In the genomic region with DNA sequence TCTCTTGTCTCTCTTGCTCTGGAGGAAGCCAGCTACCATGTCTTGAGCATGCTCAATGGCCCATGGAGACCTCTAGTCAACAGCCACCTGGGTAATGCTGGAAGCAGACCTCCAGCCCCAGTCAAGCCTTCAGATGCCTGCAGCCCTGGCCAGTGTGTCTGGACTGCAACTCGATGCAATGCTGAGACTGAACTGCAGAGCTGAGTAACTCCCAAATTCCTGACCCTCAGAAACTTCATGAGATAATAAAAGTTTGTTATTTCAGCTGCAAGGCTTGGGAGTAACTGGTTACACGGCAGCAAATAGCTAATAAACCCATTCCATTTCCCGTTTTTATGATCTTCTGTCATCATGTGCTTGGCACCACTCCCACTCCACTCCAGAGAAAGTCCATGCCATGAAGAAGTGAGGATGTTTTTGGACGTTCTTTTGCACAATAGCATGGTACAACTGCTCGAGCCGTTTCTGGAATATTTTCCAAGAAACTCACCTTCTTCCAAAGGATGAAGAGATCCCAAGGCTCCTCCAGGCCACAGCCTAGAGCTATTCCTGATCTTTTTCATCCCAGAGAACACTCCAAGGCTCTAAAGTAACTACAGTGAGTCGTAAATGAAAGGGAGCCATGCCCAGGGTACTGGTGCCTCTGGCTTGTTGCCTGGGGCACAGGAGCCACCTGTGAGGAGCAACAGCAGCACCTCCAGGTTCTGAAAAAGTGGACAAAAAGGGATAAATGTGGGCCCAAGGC, we compare ENCODE assay signal across 12 cellular contexts.
DNase-seq lines count a peak whose midpoint lies in the region; ATAC-seq and TF ChIP-seq lines count a peak whose summit lies in the region.
"Had no signal": no experiment of that assay in that cellular context is flagged by ENCODE, and none has a peak within 500 bp of the region (broad histone marks: within the 10 kb centered on the region; RNA-seq: fewer than 3 reads in every experiment).

No MANE protein-coding gene starts in this region.

- H3K36me3 ChIP-seq in sigmoid colon = no peaks in the 10 kb centered on the region
- H3K36me3 ChIP-seq: tibial artery had no signal

- peaks cover 35 to 43% (median 42%) of the 10 kb centered on the region in 3 donors for H3K4me1 Mint-ChIP-seq in naive B cell

- H3K9me3 ChIP-seq in sigmoid colon = no peaks in the 10 kb centered on the region
- H3K9me3 ChIP-seq: tibial artery had no signal

- no peaks in the 10 kb centered on the region for H3K36me3 Mint-ChIP-seq in naive B cell

- TF ChIP-seq POLR2A in sigmoid colon (IDR thresholded peaks at IDR 0.05) = no peak

- H3K4me3 ChIP-seq in choroid plexus epithelial cell (ENCODE audit: low read depth, low read length) = no peak overlapping the region
- no peak overlapping the region for H3K4me3 ChIP-seq in sigmoid colon
- H3K4me3 ChIP-seq: tibial artery had no signal

- no peak for ATAC-seq in naive B cell (ENCODE audit: low read depth in 2 of 2)

- DNase-seq in CD1c-positive myeloid dendritic cell (ENCODE audit: extremely low spot score) (peak; percentile 53), KBM-7 (peak; percentile 74), choroid plexus epithelial cell (ENCODE audit: low read depth) (peak; percentile 82), naive B cell (no peak), HuH-7.5 (ENCODE audit: low spot score) (no peak), middle frontal gyrus (ENCODE audit: extremely low spot score, low spot score) (no peak), sigmoid colon (no peak)
- DNase-seq in stimulated activated CD4-positive, alpha-beta T cell treated with anti-CD3 and anti-CD28 coated beads, Interleukin-4, amount 100 ng/mL, for 1 hour = no peak
- DNase-seq: glutamatergic neuron; stimulated activated CD4-positive, alpha-beta T cell treated with anti-CD3 and anti-CD28 coated beads, Interleukin-4, amount 100 ng/mL, for 4 hours had no signal

- peaks cover 0 to 12% (median 11%) of the 10 kb centered on the region in 4 donors for H3K4me1 ChIP-seq in sigmoid colon

- peaks cover 0 to 4% (median 0%) of the 10 kb centered on the region in 7 donors for H3K9me3 Mint-ChIP-seq in naive B cell

- H3K27ac Mint-ChIP-seq in naive B cell = peak overlapping the region in 5 of 6 donors; percentile 58 to 85 (median 70)
- H3K27ac Mint-ChIP-seq: activated CD4-positive, alpha-beta T cell treated with anti-CD3 and anti-CD28 coated beads for 36 hours had no signal

- peak in 1 of 4 donors; percentile 39 for TF ChIP-seq EP300 in sigmoid colon (IDR thresholded peaks at IDR 0.05)

- no peaks in the 10 kb centered on the region for H3K27me3 ChIP-seq in sigmoid colon

- TF ChIP-seq CTCF in choroid plexus epithelial cell (conservative IDR thresholded peaks at IDR 0.05; ENCODE audit: low read depth, low read length) (peak; percentile 22), sigmoid colon (IDR thresholded peaks at IDR 0.05) (peak in 1 of 4 experiments; percentile 22)

- H3K4me3 Mint-ChIP-seq in naive B cell = peak overlapping the region in 5 of 8 donors; percentile 45 to 73 (median 70)
- H3K4me3 Mint-ChIP-seq: activated CD4-positive, alpha-beta T cell treated with anti-CD3 and anti-CD28 coated beads for 36 hours had no signal

- H3K27me3 Mint-ChIP-seq in naive B cell = no peaks in the 10 kb centered on the region
- H3K27me3 Mint-ChIP-seq: activated CD4-positive, alpha-beta T cell treated with anti-CD3 and anti-CD28 coated beads for 36 hours had no signal

- in situ Hi-C loops in KBM-7 (cut with MboI; ENCODE audit: low pct_unique_long_range_greater_than_20kb, low sequenced_read_pairs) = no loop called here

- intact Hi-C loops in sigmoid colon (cut with DNase I) = loop anchor here (5.0 kb wide), 1 partner anchor 37 kb away; no protein-coding TSS in a partner anchor

- H3K27ac ChIP-seq in sigmoid colon = peak overlapping the region in 2 of 4 donors; percentile 43 to 55
- H3K27ac ChIP-seq: tibial artery had no signal

- 11 to 53% methylated on average over 7 of the region's 7 CpGs for WGBS in sigmoid colon, 2 donors

Comparison
In these comparisons a context has a peak if more than half of its experiments do, and no peak if none do; other contexts are left out.
1. DNase-seq: peak in CD1c-positive myeloid dendritic cell (single experiment), KBM-7 (single experiment) and choroid plexus epithelial cell (single experiment); none in naive B cell (single experiment), HuH-7.5 (single experiment), middle frontal gyrus (single experiment), stimulated activated CD4-positive, alpha-beta T cell treated with anti-CD3 and anti-CD28 coated beads, Interleukin-4, amount 100 ng/mL, for 1 hour (single experiment) and sigmoid colon (single experiment).